18 cellular contexts compared by ENCODE assay signal in genomic region chr1:162712317-162713029, GRCh38.
DNase-seq lines count a peak whose midpoint lies in the region; ATAC-seq and TF ChIP-seq lines count a peak whose summit lies in the region.
"Had no signal": no experiment of that assay in that cellular context is flagged by ENCODE, and none has a peak within 500 bp of the region (broad histone marks: within the 10 kb centered on the region; RNA-seq: fewer than 3 reads in every experiment).

No MANE protein-coding gene starts in this region.

- H3K18ac ChIP-seq in IMR-90 (ENCODE audit: low read depth, low read length) = peak overlapping the region; percentile 80

- H3K4ac ChIP-seq in IMR-90 (ENCODE audit: low read depth, low read length) = no peak overlapping the region

- peaks cover 28% of the 10 kb centered on the region for H3K4me1 ChIP-seq in IMR-90 (ENCODE audit: control insufficient read depth, insufficient read depth, low read length)
- peaks cover 56 to 61% of the 10 kb centered on the region in 2 donors for H3K4me1 ChIP-seq in adrenal gland (replicated peaks in 1 of 2)
- H3K4me1 ChIP-seq in lung (ENCODE audit: control insufficient read depth in 2 of 2, insufficient read depth in 2 of 2, low read length in 2 of 2) = peaks cover 10 to 25% of the 10 kb centered on the region in 2 donors
- H3K4me1 ChIP-seq in stomach = peaks cover 5 to 62% (median 42%) of the 10 kb centered on the region in 4 donors

- BruUV-seq in IMR-90 (replicated peaks; lab: Mats Ljungman, UMichigan) = no TSS peak

- TF ChIP-seq CTCF in IMR-90 (conservative IDR thresholded peaks at IDR 0.05; ENCODE audit: low read depth, low read length) (no peak), adrenal gland (IDR thresholded peaks at IDR 0.05) (no peak), lung (IDR thresholded peaks at IDR 0.05; ENCODE audit: control extremely low read depth, extremely low read depth) (no peak), stomach (IDR thresholded peaks at IDR 0.05) (no peak), GM13977 (IDR thresholded peaks at IDR 0.05; ENCODE audit: extremely low read depth, insufficient read depth, missing control alignments) (no peak)

- H2AK5ac ChIP-seq in IMR-90 (ENCODE audit: low read depth, low read length) = no peak overlapping the region

- 100% methylated on average over 1 of the region's 2 CpGs; no CpG with 5 or more reads in 1 of the 2 experiments for WGBS in IMR-90 (ENCODE audit: extremely low coverage in 2 of 2, insufficient read length in 1 of 2), 2 experiments
- WGBS in adrenal gland, 4 donors = 17 to 33% (median 23%) methylated on average over 2 of the region's 2 CpGs
- 59 to 78% methylated on average over 2 of the region's 2 CpGs for WGBS in lung, 2 donors
- WGBS in stomach, 5 donors = 25 to 48% (median 44%) methylated on average over 2 of the region's 2 CpGs

- TF ChIP-seq POLR2A in IMR-90 (IDR thresholded peaks at IDR 0.05; ENCODE audit: low read depth, low read length) = no peak
- no peak for TF ChIP-seq POLR2A in adrenal gland (IDR thresholded peaks at IDR 0.05)
- no peak for TF ChIP-seq POLR2A in stomach (IDR thresholded peaks at IDR 0.05)

- H3K36me3 ChIP-seq in IMR-90 (ENCODE audit: control insufficient read depth, insufficient read depth, low read length) = peaks cover 9% of the 10 kb centered on the region; the same call in 1 of the 2 replicates
- no peaks in the 10 kb centered on the region for H3K36me3 ChIP-seq in adrenal gland (replicated peaks in 1 of 2)
- no peaks in the 10 kb centered on the region for H3K36me3 ChIP-seq in lung (ENCODE audit: control insufficient read depth in 2 of 2, insufficient read depth in 2 of 2, low read length in 2 of 2)
- H3K36me3 ChIP-seq in stomach = no peaks in the 10 kb centered on the region
- H3K36me3 ChIP-seq: Peyer's patch had no signal

- no peak overlapping the region for H2AFZ ChIP-seq in IMR-90 (replicated peaks; ENCODE audit: low read length, poor library complexity)

- H3K23ac ChIP-seq in IMR-90 (ENCODE audit: low read depth, low read length) = no peak overlapping the region; the same call in 1 of the 2 replicates

- H3K79me1 ChIP-seq in IMR-90 (ENCODE audit: low read depth in 1 of 2, low read length in 2 of 2) = peaks cover 60 to 78% of the 10 kb centered on the region in 2 experiments

- no peak overlapping the region for H3K9ac ChIP-seq in IMR-90 (ENCODE audit: low read depth, low read length)

- no peak overlapping the region for H4K91ac ChIP-seq in IMR-90 (ENCODE audit: insufficient read depth, low read depth, low read length)

- peaks cover 41% of the 10 kb centered on the region for H3K9me1 ChIP-seq in IMR-90 (ENCODE audit: insufficient read depth, low read length)

- peak overlapping the region; percentile 25; the same call in 1 of the 2 replicates for H3K27ac ChIP-seq in IMR-90 (ENCODE audit: insufficient read depth, low read length)
- peak overlapping the region; percentile 20 to 89 (median 83) for H3K27ac ChIP-seq in adrenal gland
- H3K27ac ChIP-seq in lung (ENCODE audit: low read depth in 1 of 2, low read length in 1 of 2) = peak overlapping the region in 1 of 2 donors; percentile 62
- H3K27ac ChIP-seq in stomach = peak overlapping the region; percentile 3 to 81 (median 78)

- in situ Hi-C loops in IMR-90 (cut with MboI; ENCODE audit: low sequenced_read_pairs) = no loop called here
- in situ Hi-C loops in GM13977 (cut with MboI; ENCODE audit: low pct_unique_long_range_greater_than_20kb, low sequenced_read_pairs, unreplicated experiment) = no loop called here

- H3K9me3 ChIP-seq in IMR-90 (ENCODE audit: control insufficient read depth, insufficient read depth, low read length) = no peaks in the 10 kb centered on the region
- no peaks in the 10 kb centered on the region for H3K9me3 ChIP-seq in adrenal gland (replicated peaks in 1 of 3)
- peaks cover 0 to 2% of the 10 kb centered on the region in 2 donors for H3K9me3 ChIP-seq in lung (ENCODE audit: control insufficient read depth in 2 of 2, insufficient read depth in 1 of 2, low read length in 1 of 2)
- no peaks in the 10 kb centered on the region for H3K9me3 ChIP-seq in stomach
- H3K9me3 ChIP-seq: Peyer's patch had no signal

- POLR2A ChIA-PET in IMR-90 (lab: Charles Lee; ENCODE audit: unreplicated experiment) = no interaction called here

- no peak for TF ChIP-seq EP300 in stomach (IDR thresholded peaks at IDR 0.05)

- H3K4me3 ChIP-seq in IMR-90 (ENCODE audit: insufficient read depth, low read depth, low read length) = no peak overlapping the region
- no peak overlapping the region for H3K4me3 ChIP-seq in adrenal gland
- H3K4me3 ChIP-seq in lung = no peak overlapping the region
- no peak overlapping the region for H3K4me3 ChIP-seq in stomach
- H3K4me3 ChIP-seq: Peyer's patch had no signal

- H2BK15ac ChIP-seq in IMR-90 (ENCODE audit: low read depth, low read length) = no peak overlapping the region

- no peak overlapping the region for H2AK9ac ChIP-seq in IMR-90 (replicated peaks; ENCODE audit: low read depth, low read length, poor library complexity)

- no peak overlapping the region for H3K4me2 ChIP-seq in IMR-90 (ENCODE audit: low read depth, low read length)

- CTCF ChIA-PET in IMR-90 (lab: Yijun Ruan, JAX) = no interaction called here

- dilution Hi-C loops in IMR-90 (cut with HindIII; ENCODE audit: low sequenced_read_pairs, unreplicated experiment) = no loop called here

- H2BK20ac ChIP-seq in IMR-90 (ENCODE audit: low read depth, low read length) = no peak overlapping the region

- peaks cover 65% of the 10 kb centered on the region; the same call in 1 of the 2 replicates for H4K20me1 ChIP-seq in IMR-90 (ENCODE audit: insufficient read depth, low read length)

- TF ChIP-seq RAD21 in IMR-90 (IDR thresholded peaks at IDR 0.05; ENCODE audit: low read length) = no peak

- no peak overlapping the region for H3K14ac ChIP-seq in IMR-90 (replicated peaks; ENCODE audit: low read depth, low read length)

- no peak overlapping the region for H2BK5ac ChIP-seq in IMR-90 (ENCODE audit: low read depth, low read length, poor library complexity, severe bottlenecking)

- H3K27me3 ChIP-seq in IMR-90 (ENCODE audit: control insufficient read depth, insufficient read depth, low read length) (no peaks in the 10 kb centered on the region), adrenal gland (no peaks in the 10 kb centered on the region), lung (ENCODE audit: control insufficient read depth, insufficient read depth) (no peaks in the 10 kb centered on the region), stomach (no peaks in the 10 kb centered on the region)
- H3K27me3 ChIP-seq: Peyer's patch had no signal

- DNase-seq in IMR-90 = no peak
- peak in 5 of 7 donors; percentile 53 to 75 (median 63) for DNase-seq in adrenal gland
- DNase-seq in lung (ENCODE audit: low spot score) = no peak
- DNase-seq in stomach = no peak
- no peak for DNase-seq in RKO (ENCODE audit: low spot score)
- no peak for DNase-seq in GM13977 (ENCODE audit: low spot score)
- no peak for DNase-seq in COLO829 (ENCODE audit: low spot score)
- DNase-seq: ACHN; CD4-positive, alpha-beta memory T cell; HCEC 1CT; KBM-7; NCI-H1048; NCI-H146; NCI-H446; NCI-H748 treated with DMSO at 0.1 percent for 48 hours; Peyer's patch; SHP77 treated with DMSO at 0.1 percent for 48 hours had no signal

- intact Hi-C loops in IMR-90 (cut with micrococcal nuclease) (loop anchor here (5.0 kb wide), 1 partner anchor 60 kb away; no protein-coding TSS in a partner anchor), adrenal gland (cut with DNase I) (no loop called here), stomach (cut with DNase I; ENCODE audit: low total_unique reads) (no loop called here)

- H2BK120ac ChIP-seq in IMR-90 (ENCODE audit: low read depth, low read length) = no peak overlapping the region

- H3K56ac ChIP-seq in IMR-90 (ENCODE audit: extremely low read depth, insufficient read depth, low read length) = no peak overlapping the region

- no peak overlapping the region for H4K8ac ChIP-seq in IMR-90 (ENCODE audit: low read depth in 2 of 2, low read length in 2 of 2)

- peak overlapping the region; percentile 40 for H4K5ac ChIP-seq in IMR-90 (ENCODE audit: low read depth, low read length)

- ATAC-seq in IMR-90 (ENCODE audit: low read depth) (no peak), lung (ENCODE audit: insufficient read depth, low FRiP score) (peak; percentile 14), GM18870 (IDR thresholded peaks at IDR 0.05; ENCODE audit: unreplicated experiment) (no peak)

TF ChIP-seq in IMR-90, 13 proteins besides CTCF, POLR2A, EP300 and RAD21 (continues in another document):
- TF ChIP-seq CHD1 (IDR thresholded peaks at IDR 0.05; ENCODE audit: low read depth, low read length) = no peak
- no peak for TF ChIP-seq MAZ (IDR thresholded peaks at IDR 0.05; ENCODE audit: borderline replicate concordance, low read depth, low read length)
- TF ChIP-seq RFX5 (IDR thresholded peaks at IDR 0.05; ENCODE audit: low read depth, low read length) = no peak
- no peak for TF ChIP-seq MAFK (IDR thresholded peaks at IDR 0.05; ENCODE audit: low read depth, low read length)
- TF ChIP-seq ELK1 (IDR thresholded peaks at IDR 0.05; ENCODE audit: borderline replicate concordance, low read depth, low read length) = no peak
- TF ChIP-seq CEBPB (IDR thresholded peaks at IDR 0.05; ENCODE audit: low read depth, low read length) = no peak
- TF ChIP-seq USF2 (IDR thresholded peaks at IDR 0.05; ENCODE audit: low read depth, low read length) = no peak
- no peak for TF ChIP-seq SMC3 (IDR thresholded peaks at IDR 0.05; ENCODE audit: low read depth, low read length)
- no peak for TF ChIP-seq FOS (IDR thresholded peaks at IDR 0.05; ENCODE audit: low read depth, low read length)
- no peak for TF ChIP-seq BHLHE40 (IDR thresholded peaks at IDR 0.05; ENCODE audit: low read depth, low read length)
- TF ChIP-seq NFE2L2 (IDR thresholded peaks at IDR 0.05; ENCODE audit: low read depth, low read length) = no peak
- no peak for TF ChIP-seq MXI1 (IDR thresholded peaks at IDR 0.05; ENCODE audit: borderline replicate concordance, low read depth, low read length)

Comparison
In these comparisons a context has a peak if more than half of its experiments do, and no peak if none do; other contexts are left out.
1. DNase-seq: peak in adrenal gland (5 of 7); none in IMR-90 (single experiment), lung (single experiment), stomach (single experiment), RKO (single experiment), GM13977 (single experiment) and COLO829 (single experiment).